In genomic region chr11:125451400-125452124, GRCh38 we compare ENCODE assay signal across 1 cellular context.
TF ChIP-seq lines count a peak whose summit lies in the region.

No MANE protein-coding gene starts in this region.

TF ChIP-seq in H1, 55 proteins besides CTCF, POLR2A, EP300 and RAD21 (continued from another document):
- no peak for TF ChIP-seq KDM4A (IDR thresholded peaks at IDR 0.05; ENCODE audit: low read depth, low read length, severe bottlenecking)
- no peak for TF ChIP-seq SUZ12 (IDR thresholded peaks at IDR 0.05; ENCODE audit: low read length)
